Comparison of ENCODE assay signal across 29 cellular contexts in the genomic region with DNA sequence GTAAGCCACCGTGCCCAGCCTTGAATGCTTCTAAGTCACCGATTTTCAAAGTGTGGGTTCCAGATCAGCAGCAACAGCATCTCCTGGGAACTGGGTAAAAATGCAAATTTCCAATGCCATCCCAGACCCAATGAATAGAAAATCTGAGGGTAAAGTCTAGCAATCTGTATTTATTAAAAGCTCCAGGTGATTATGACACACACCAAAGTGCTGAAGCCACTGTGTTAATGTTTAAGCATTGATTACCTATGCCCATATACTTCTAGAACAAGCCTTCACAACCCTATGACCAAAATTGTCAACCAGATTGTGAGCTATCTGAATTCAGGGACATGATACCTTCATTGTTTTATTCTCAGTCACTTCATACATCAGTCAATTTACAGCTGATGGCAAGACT.
"Had no signal": no experiment of that assay in that cellular context is flagged by ENCODE, and none has a peak within 500 bp of the region (broad histone marks: within the 10 kb centered on the region; RNA-seq: fewer than 3 reads in every experiment).

No MANE protein-coding gene starts in this region.

- H3K4me3 Mint-ChIP-seq: dendritic cell treated with granulocyte-macrophage colony-stimulating factor and Interleukin-4, amounts not matched to agents 40 ng/mL and 50 ng/mL, for 4 days; effector memory CD8-positive, alpha-beta T cell; endodermal cell had no signal

- DNase-seq: colonic mucosa; cortex of kidney; dermis blood vessel endothelial cell; dorsolateral prefrontal cortex; effector CD4-positive, alpha-beta T cell; effector CD8-positive, alpha-beta T cell; effector memory CD4-positive, alpha-beta T cell; effector memory CD8-positive, alpha-beta T cell; endodermal cell; erythroblast; esophagus squamous epithelium; foreskin fibroblast; foreskin keratinocyte; foreskin melanocyte; gastrocnemius medialis; glutamatergic neuron; head of caudate nucleus; heart left ventricle; heart right ventricle had no signal

- FAIRE-seq: colon, endometrium, endothelial cell of umbilical vein, frontal cortex had no signal

- H3K27ac Mint-ChIP-seq: dendritic cell treated with granulocyte-macrophage colony-stimulating factor and Interleukin-4, amounts not matched to agents 40 ng/mL and 50 ng/mL, for 4 days; effector memory CD8-positive, alpha-beta T cell; endodermal cell had no signal

- H3K9me3 ChIP-seq: colonic mucosa, esophagus muscularis mucosa, esophagus squamous epithelium, gastrocnemius medialis, gastroesophageal sphincter, heart left ventricle, heart right ventricle had no signal

- H3K27ac ChIP-seq: colonic mucosa, coronary artery, epithelial cell of prostate, esophagus muscularis mucosa, esophagus squamous epithelium, foreskin keratinocyte, gastrocnemius medialis, gastroesophageal sphincter, heart left ventricle, heart right ventricle had no signal

- ATAC-seq: effector memory CD8-positive, alpha-beta T cell; esophagus mucosa; foreskin keratinocyte; gastrocnemius medialis; gastroesophageal sphincter; heart left ventricle; heart right ventricle had no signal

- H3K27me3 Mint-ChIP-seq: dendritic cell treated with granulocyte-macrophage colony-stimulating factor and Interleukin-4, amounts not matched to agents 40 ng/mL and 50 ng/mL, for 4 days; effector memory CD8-positive, alpha-beta T cell had no signal

- H3K27me3 ChIP-seq: colonic mucosa, dorsolateral prefrontal cortex, esophagus muscularis mucosa, esophagus squamous epithelium, foreskin keratinocyte, gastrocnemius medialis, gastroesophageal sphincter, heart left ventricle, heart right ventricle had no signal

- H3K36me3 ChIP-seq: colonic mucosa had no signal

- H3K4me1 ChIP-seq: colonic mucosa, gastrocnemius medialis had no signal

- H3K9me3 Mint-ChIP-seq: dendritic cell treated with granulocyte-macrophage colony-stimulating factor and Interleukin-4, amounts not matched to agents 40 ng/mL and 50 ng/mL, for 4 days; effector memory CD8-positive, alpha-beta T cell; endodermal cell had no signal

- H3K4me1 Mint-ChIP-seq: endodermal cell had no signal

- H3K4me3 ChIP-seq: colonic mucosa, coronary artery, dorsolateral prefrontal cortex, esophagus muscularis mucosa, esophagus squamous epithelium, gastrocnemius medialis, gastroesophageal sphincter, heart left ventricle, heart right ventricle had no signal
